In genomic region chr4:79107014-79107413, GRCh38 we compare ENCODE assay signal across 8 cellular contexts.
"Had no signal": no experiment of that assay in that cellular context is flagged by ENCODE, and none has a peak within 500 bp of the region (broad histone marks: within the 10 kb centered on the region; RNA-seq: fewer than 3 reads in every experiment).

No MANE protein-coding gene starts in this region.

- H3K27ac Mint-ChIP-seq: GM23338, H9, HFFc6 had no signal

- H3K4me3 Mint-ChIP-seq: GM23338, H9, HFFc6 had no signal

- DNase-seq: GM23248, GOT3, H7, H9, HCEC 1CT, HFFc6 had no signal

- ATAC-seq: GM23338, HCT116 had no signal

- H3K9me3 Mint-ChIP-seq: GM23338 had no signal

- H3K27ac ChIP-seq: GM23248 had no signal
